Comparison of ENCODE assay signal across 1 cellular context in genomic region chr1:113391643-113392271, GRCh38.
TF ChIP-seq lines count a peak whose summit lies in the region.

No MANE protein-coding gene starts in this region.

TF ChIP-seq in IMR-90, 13 proteins besides CTCF, POLR2A, EP300 and RAD21:
- TF ChIP-seq CHD1 (IDR thresholded peaks at IDR 0.05; ENCODE audit: low read depth, low read length) (no peak), RCOR1 (IDR thresholded peaks at IDR 0.05; ENCODE audit: insufficient replicate concordance, low read length) (peak; percentile 1), BHLHE40 (IDR thresholded peaks at IDR 0.05; ENCODE audit: low read depth, low read length) (no peak)
TF ChIP-seq in IMR-90: peak in this region for 1.
